Comparison of ENCODE assay signal across 23 cellular contexts in the genomic region with DNA sequence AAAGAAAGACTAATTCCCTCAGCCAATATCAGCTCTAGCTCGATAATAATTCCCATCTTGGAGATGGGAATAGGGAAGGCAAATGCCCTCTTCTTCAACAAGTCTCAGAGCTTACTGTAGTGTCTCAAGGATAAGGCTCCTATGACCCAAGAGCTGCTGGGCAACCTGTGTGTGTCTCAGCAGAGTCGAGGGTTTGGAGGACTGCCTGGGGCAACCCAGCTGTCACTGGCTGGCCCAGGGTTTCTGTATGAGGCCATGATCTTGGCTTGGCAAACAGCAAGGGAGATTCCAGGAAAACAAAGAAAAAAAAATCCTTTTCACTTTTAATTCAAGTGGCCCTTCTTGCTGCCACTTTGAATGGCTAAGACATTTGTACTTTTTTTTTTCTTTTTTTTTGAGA. TPM values are rescaled to one million over a fixed set of nuclear protein-coding genes. Genes with fewer than 3 reads are reported as not detected.
DNase-seq lines count a peak whose midpoint lies in the region; ATAC-seq lines count a peak whose summit lies in the region.
"Had no signal": no experiment of that assay in that cellular context is flagged by ENCODE, and none has a peak within 500 bp of the region (broad histone marks: within the 10 kb centered on the region; RNA-seq: fewer than 3 reads in every experiment).

No MANE protein-coding gene starts in this region.

- no peak overlapping the region for H3K4me3 Mint-ChIP-seq in stimulated activated memory B cell treated with anti-CD40 and anti-IgM and Interleukin-4, amounts not matched to agents 10 μg/mL and 1 μg/mL and 100 μg/mL, for 72 hours
- H3K4me3 Mint-ChIP-seq: activated CD8-positive, alpha-beta T cell treated with anti-CD3 and anti-CD28 coated beads, Interleukin-2, amount 10 ng/mL, durations not matched to agents 7 days and 5 days; activated T-helper 1 cell treated with anti-CD3 and anti-CD28 coated beads, Interleukin-12 subunit alpha, Interleukin-12 subunit beta, Interleukin-2, Interleukin-4 antibody, amounts not matched to agents 30 ng/mL and 10 ng/mL and 1 ng/mL, durations not matched to agents 14 hours and 24 hours and 36 hours; nephron progenitor cell; stimulated activated naive CD8-positive, alpha-beta T cell treated with anti-CD3 and anti-CD28 coated beads, Interleukin-15, Interleukin-2, amounts not matched to agents 100 ng/mL and 50 ng/mL, for 24 hours; WTC11 had no signal

- H3K9me3 Mint-ChIP-seq in stimulated activated memory B cell treated with anti-CD40 and anti-IgM and Interleukin-4, amounts not matched to agents 10 μg/mL and 1 μg/mL and 100 μg/mL, for 72 hours: no peaks in the 10 kb centered on the region
- H3K9me3 Mint-ChIP-seq: activated T-helper 1 cell treated with anti-CD3 and anti-CD28 coated beads, Interleukin-12 subunit alpha, Interleukin-12 subunit beta, Interleukin-2, Interleukin-4 antibody, amounts not matched to agents 30 ng/mL and 10 ng/mL and 1 ng/mL, durations not matched to agents 14 hours and 24 hours and 36 hours; CD4-positive, CD25-positive, alpha-beta regulatory T cell; stimulated activated naive CD8-positive, alpha-beta T cell treated with anti-CD3 and anti-CD28 coated beads, Interleukin-15, Interleukin-2, amounts not matched to agents 100 ng/mL and 50 ng/mL, for 24 hours; WTC11 had no signal

- peak overlapping the region; percentile 27 for H3K27ac ChIP-seq in epithelial cell of prostate
- H3K27ac ChIP-seq: gastrocnemius medialis, psoas muscle had no signal

- peak; percentile 20 for DNase-seq in NCI-H2196 (lab: John Stamatoyannopoulos, UW; ENCODE audit: unreplicated experiment)
- DNase-seq in NCI-H2196 treated with DMSO at 0.1 percent for 48 hours (lab: John Stamatoyannopoulos, UW; ENCODE audit: unreplicated experiment): no peak
- peak; percentile 78 for DNase-seq in RPMI7951 (ENCODE audit: low read depth)
- DNase-seq in epithelial cell of prostate (ENCODE audit: low read depth, low spot score): no peak
- DNase-seq in stimulated activated naive CD4-positive, alpha-beta T cell treated with Interleukin-2 at 50 U/mL for 16 hours (lab: John Stamatoyannopoulos, UW): no peak
- DNase-seq in NK-92 (lab: John Stamatoyannopoulos, UW; ENCODE audit: unreplicated experiment): no peak
- DNase-seq: activated CD8-positive, alpha-beta T cell treated with anti-CD3 and anti-CD28 coated beads, Interleukin-2, amount 10 ng/mL, durations not matched to agents 7 days and 5 days; CD4-positive, CD25-positive, alpha-beta regulatory T cell; gastrocnemius medialis; NCI-H1694 treated with DMSO at 0.1 percent for 48 hours; NCI-H524; nephron progenitor cell; psoas muscle; stimulated activated CD4-positive, alpha-beta T cell treated with anti-CD3 and anti-CD28 coated beads, Interleukin-12 subunit alpha, Interleukin-12 subunit beta, amount 100 ng/mL, for 4 hours; T-helper 2 cell had no signal

- peak overlapping the region; percentile 83 for H3K27ac Mint-ChIP-seq in stimulated activated memory B cell treated with anti-CD40 and anti-IgM and Interleukin-4, amounts not matched to agents 10 μg/mL and 1 μg/mL and 100 μg/mL, for 72 hours
- H3K27ac Mint-ChIP-seq: activated CD8-positive, alpha-beta T cell treated with anti-CD3 and anti-CD28 coated beads, Interleukin-2, amount 10 ng/mL, durations not matched to agents 7 days and 5 days; activated T-helper 1 cell treated with anti-CD3 and anti-CD28 coated beads, Interleukin-12 subunit alpha, Interleukin-12 subunit beta, Interleukin-2, Interleukin-4 antibody, amounts not matched to agents 30 ng/mL and 10 ng/mL and 1 ng/mL, durations not matched to agents 14 hours and 24 hours and 36 hours; nephron progenitor cell; stimulated activated naive CD8-positive, alpha-beta T cell treated with anti-CD3 and anti-CD28 coated beads, Interleukin-15, Interleukin-2, amounts not matched to agents 100 ng/mL and 50 ng/mL, for 24 hours; WTC11 had no signal

- H3K27me3 Mint-ChIP-seq in stimulated activated memory B cell treated with anti-CD40 and anti-IgM and Interleukin-4, amounts not matched to agents 10 μg/mL and 1 μg/mL and 100 μg/mL, for 72 hours: no peaks in the 10 kb centered on the region
- H3K27me3 Mint-ChIP-seq: CD4-positive, CD25-positive, alpha-beta regulatory T cell; stimulated activated naive CD8-positive, alpha-beta T cell treated with anti-CD3 and anti-CD28 coated beads, Interleukin-15, Interleukin-2, amounts not matched to agents 100 ng/mL and 50 ng/mL, for 24 hours had no signal

- no peak for ATAC-seq in stimulated activated memory B cell treated with anti-CD40 and anti-IgM and Interleukin-4, amounts not matched to agents 10 μg/mL and 1 μg/mL and 100 μg/mL, for 72 hours
- no peak for ATAC-seq in HG03097 (IDR thresholded peaks at IDR 0.05; ENCODE audit: low FRiP score, unreplicated experiment)
- ATAC-seq: activated CD8-positive, alpha-beta T cell treated with anti-CD3 and anti-CD28 coated beads, Interleukin-2, amount 10 ng/mL, durations not matched to agents 7 days and 5 days; gastrocnemius medialis; psoas muscle; WTC11 had no signal

- no peaks in the 10 kb centered on the region for H3K36me3 Mint-ChIP-seq in stimulated activated memory B cell treated with anti-CD40 and anti-IgM and Interleukin-4, amounts not matched to agents 10 μg/mL and 1 μg/mL and 100 μg/mL, for 72 hours
- H3K36me3 Mint-ChIP-seq: WTC11 had no signal

- H3K4me1 Mint-ChIP-seq in stimulated activated memory B cell treated with anti-CD40 and anti-IgM and Interleukin-4, amounts not matched to agents 10 μg/mL and 1 μg/mL and 100 μg/mL, for 72 hours: peaks cover 60% of the 10 kb centered on the region

RNA-seq across cellular contexts. Expression of a gene that starts 34.3 kb away (rescaled TPM):
- 3,554 and 3,782 TPM in 2 replicates for total RNA-seq in RPMI7951 (2014; rRNA removed; shearing (Covaris generic))

RNA-seq across cellular contexts. Expression of a gene that starts 35.2 kb away (rescaled TPM):
- under 0.01 TPM in 1 of 2 replicates, not detected in the other for total RNA-seq in RPMI7951 (2014; rRNA removed; shearing (Covaris generic))
- total RNA-seq: A673; activated CD8-positive, alpha-beta T cell treated with anti-CD3 and anti-CD28 coated beads, Interleukin-2, amount 10 ng/mL, durations not matched to agents 7 days and 5 days; CD4-positive, CD25-positive, alpha-beta regulatory T cell; chondrocyte; gastrocnemius medialis; lung microvascular endothelial cell had no signal

Comparison
In these comparisons a context has a peak if more than half of its experiments do, and no peak if none do; other contexts are left out.
1. DNase-seq: peak in NCI-H2196 (single experiment) and RPMI7951 (single experiment); none in NCI-H2196 treated with DMSO at 0.1 percent for 48 hours (single experiment), epithelial cell of prostate (single experiment), stimulated activated naive CD4-positive, alpha-beta T cell treated with Interleukin-2 at 50 U/mL for 16 hours (single experiment) and NK-92 (single experiment).